ENCODE assay signal across 8 cellular contexts in genomic region chr13:46160474-46161066, GRCh38. TPM values are rescaled to one million over a fixed set of nuclear protein-coding genes. Genes with fewer than 3 reads are reported as not detected.
DNase-seq lines count a peak whose midpoint lies in the region; ATAC-seq and TF ChIP-seq lines count a peak whose summit lies in the region.

No MANE protein-coding gene starts in this region.

- H3K4me3 Mint-ChIP-seq in activated CD4-positive, alpha-beta T cell treated with anti-CD3 and anti-CD28 coated beads for 36 hours: peak overlapping the region; percentile 53
- peak overlapping the region; percentile 69 for H3K4me3 Mint-ChIP-seq in activated T-helper 2 cell treated with anti-CD3 and anti-CD28 coated beads, Interferon-gamma antibody, Interleukin-2, Interleukin-4, amounts not matched to agents 10 μg/mL and 5 μg/mL and 100 μg/mL, durations not matched to agents 14 hours and 24 hours and 36 hours (ENCODE audit: low read depth)
- no peak overlapping the region for H3K4me3 Mint-ChIP-seq in glutamatergic neuron (ENCODE audit: unreplicated experiment)

- intact Hi-C loops in activated CD4-positive, alpha-beta T cell treated with anti-CD3 and anti-CD28 coated beads for 36 hours (cut with DNase I, micrococcal nuclease): loop anchor here (1.0 to 2.0 kb wide), 3 partner anchors 10 to 160 kb away; no protein-coding TSS in a partner anchor
- intact Hi-C loops in activated T-helper 2 cell treated with anti-CD3 and anti-CD28 coated beads, Interferon-gamma antibody, Interleukin-2, Interleukin-4, amounts not matched to agents 10 μg/mL and 5 μg/mL and 100 μg/mL, durations not matched to agents 14 hours and 24 hours and 36 hours (cut with micrococcal nuclease): loop anchor here (1.0 to 2.0 kb wide), 2 partner anchors 24 to 128 kb away; no protein-coding TSS in a partner anchor

- CTCF ChIA-PET in activated CD4-positive, alpha-beta T cell treated with anti-CD3 and anti-CD28 coated beads for 36 hours (lab: Charles Lee): interaction anchor here (0.6 to 6.5 kb wide), 31 partner anchors 9 to 181 kb away, joined by 3 to 69 read pairs (median 4); partner anchors contain the start of genes LCP1 and ZC3H13
- CTCF ChIA-PET in HEK293T (lab: Yijun Ruan, JAX): interaction anchor here (0.7 to 1.4 kb wide), 6 partner anchors 10 to 634 kb away, joined by 3 to 4 read pairs (median 3); no protein-coding TSS in a partner anchor

- H3K4me1 Mint-ChIP-seq in activated CD4-positive, alpha-beta T cell treated with anti-CD3 and anti-CD28 coated beads for 36 hours: peaks cover 69% of the 10 kb centered on the region
- H3K4me1 Mint-ChIP-seq in activated T-helper 2 cell treated with anti-CD3 and anti-CD28 coated beads, Interferon-gamma antibody, Interleukin-2, Interleukin-4, amounts not matched to agents 10 μg/mL and 5 μg/mL and 100 μg/mL, durations not matched to agents 14 hours and 24 hours and 36 hours (ENCODE audit: low read depth): peaks cover 55% of the 10 kb centered on the region
- H3K4me1 Mint-ChIP-seq in glutamatergic neuron (ENCODE audit: low read depth, unreplicated experiment): peaks cover 2% of the 10 kb centered on the region

- POLR2A ChIA-PET in activated CD4-positive, alpha-beta T cell treated with anti-CD3 and anti-CD28 coated beads for 36 hours (lab: Charles Lee): interaction anchor here (0.7 to 1.8 kb wide), 4 partner anchors 11 to 50 kb away, joined by 3 to 11 read pairs (median 3); no protein-coding TSS in a partner anchor
- POLR2A ChIA-PET in HEK293T (lab: Yijun Ruan, JAX): no interaction called here

- DNase-seq in activated CD4-positive, alpha-beta T cell treated with anti-CD3 and anti-CD28 coated beads for 36 hours: no peak
- DNase-seq in activated CD4-positive, alpha-beta T cell treated with anti-CD3 and anti-CD28 coated beads, Interleukin-2, amount 50 U/mL, for 48 hours: no peak
- DNase-seq in HEK293T (ENCODE audit: extremely low spot score): peak; percentile 68
- peak; percentile 17 for DNase-seq in NCI-H2227 treated with DMSO at 0.1 percent for 48 hours (lab: John Stamatoyannopoulos, UW)
- peak; percentile 45 for DNase-seq in activated T-helper 2 cell treated with anti-CD3 and anti-CD28 coated beads, Interferon-gamma antibody, Interleukin-2, Interleukin-4, amounts not matched to agents 10 μg/mL and 5 μg/mL and 100 μg/mL, durations not matched to agents 14 hours and 24 hours and 36 hours (ENCODE audit: low spot score)
- DNase-seq in glutamatergic neuron: no peak
- peak; percentile 27 for DNase-seq in pulmonary artery endothelial cell (ENCODE audit: low read depth, low spot score)

- H3K9me3 Mint-ChIP-seq in activated CD4-positive, alpha-beta T cell treated with anti-CD3 and anti-CD28 coated beads for 36 hours (ENCODE audit: low read depth): no peaks in the 10 kb centered on the region
- no peaks in the 10 kb centered on the region for H3K9me3 Mint-ChIP-seq in activated T-helper 2 cell treated with anti-CD3 and anti-CD28 coated beads, Interferon-gamma antibody, Interleukin-2, Interleukin-4, amounts not matched to agents 10 μg/mL and 5 μg/mL and 100 μg/mL, durations not matched to agents 14 hours and 24 hours and 36 hours
- peaks cover 4% of the 10 kb centered on the region for H3K9me3 Mint-ChIP-seq in glutamatergic neuron (ENCODE audit: unreplicated experiment)

- peak overlapping the region; percentile 91 for H3K27ac Mint-ChIP-seq in activated CD4-positive, alpha-beta T cell treated with anti-CD3 and anti-CD28 coated beads for 36 hours
- peak overlapping the region; percentile 92 for H3K27ac Mint-ChIP-seq in activated T-helper 2 cell treated with anti-CD3 and anti-CD28 coated beads, Interferon-gamma antibody, Interleukin-2, Interleukin-4, amounts not matched to agents 10 μg/mL and 5 μg/mL and 100 μg/mL, durations not matched to agents 14 hours and 24 hours and 36 hours
- no peak overlapping the region for H3K27ac Mint-ChIP-seq in glutamatergic neuron (ENCODE audit: unreplicated experiment)

- TF ChIP-seq CTCF in glutamatergic neuron (IDR thresholded peaks at IDR 0.05; ENCODE audit: partially characterized antibody, unreplicated experiment): peak; percentile 86

- peak; percentile 52 for ATAC-seq in activated CD4-positive, alpha-beta T cell treated with anti-CD3 and anti-CD28 coated beads for 36 hours
- ATAC-seq in GM21526 (IDR thresholded peaks at IDR 0.05; ENCODE audit: low FRiP score, unreplicated experiment): no peak

- H3K36me3 Mint-ChIP-seq in activated CD4-positive, alpha-beta T cell treated with anti-CD3 and anti-CD28 coated beads for 36 hours (ENCODE audit: low read depth): peaks cover 70% of the 10 kb centered on the region
- peaks cover 78% of the 10 kb centered on the region for H3K36me3 Mint-ChIP-seq in activated T-helper 2 cell treated with anti-CD3 and anti-CD28 coated beads, Interferon-gamma antibody, Interleukin-2, Interleukin-4, amounts not matched to agents 10 μg/mL and 5 μg/mL and 100 μg/mL, durations not matched to agents 14 hours and 24 hours and 36 hours (ENCODE audit: low read depth)
- H3K36me3 Mint-ChIP-seq in glutamatergic neuron (ENCODE audit: unreplicated experiment): peaks cover 6% of the 10 kb centered on the region

- H3K27me3 Mint-ChIP-seq in activated CD4-positive, alpha-beta T cell treated with anti-CD3 and anti-CD28 coated beads for 36 hours: no peaks in the 10 kb centered on the region
- H3K27me3 Mint-ChIP-seq in activated T-helper 2 cell treated with anti-CD3 and anti-CD28 coated beads, Interferon-gamma antibody, Interleukin-2, Interleukin-4, amounts not matched to agents 10 μg/mL and 5 μg/mL and 100 μg/mL, durations not matched to agents 14 hours and 24 hours and 36 hours (ENCODE audit: low read depth): no peaks in the 10 kb centered on the region
- no peaks in the 10 kb centered on the region for H3K27me3 Mint-ChIP-seq in glutamatergic neuron (ENCODE audit: unreplicated experiment)

TF ChIP-seq in HEK293T, 16 proteins besides CTCF, POLR2A, EP300 and RAD21:
- TF ChIP-seq FOXM1 (IDR thresholded peaks at IDR 0.05; ENCODE audit: borderline replicate concordance) (no peak), PKNOX1 (IDR thresholded peaks at IDR 0.05) (no peak), ZNF384 (IDR thresholded peaks at IDR 0.05) (no peak), ARNT (IDR thresholded peaks at IDR 0.05) (no peak), NFRKB (IDR thresholded peaks at IDR 0.05) (no peak), BHLHE40 (IDR thresholded peaks at IDR 0.05; ENCODE audit: borderline replicate concordance) (no peak), LEF1 (IDR thresholded peaks at IDR 0.05; ENCODE audit: borderline replicate concordance) (no peak), TARDBP (IDR thresholded peaks at IDR 0.05) (no peak), ELF4 (IDR thresholded peaks at IDR 0.05) (no peak), SUZ12 (IDR thresholded peaks at IDR 0.05) (no peak), FOXK2 (IDR thresholded peaks at IDR 0.05) (no peak), L3MBTL2 (conservative IDR thresholded peaks at IDR 0.05) (no peak), CTBP1 (IDR thresholded peaks at IDR 0.05; ENCODE audit: borderline replicate concordance) (no peak), HDGF (IDR thresholded peaks at IDR 0.05; ENCODE audit: borderline replicate concordance) (no peak), FOXA1 (IDR thresholded peaks at IDR 0.05) (no peak), SP1 (IDR thresholded peaks at IDR 0.05) (no peak)
TF ChIP-seq in HEK293T: peak in this region for 0.

RNA-seq across cellular contexts. Expression of gene LCP1, which starts 21.4 kb away (rescaled TPM):
- total RNA-seq in activated CD4-positive, alpha-beta T cell treated with anti-CD3 and anti-CD28 coated beads for 36 hours: 1,000 to 10,000 TPM; 1,060 to 1,089 TPM
- total RNA-seq in activated T-helper 2 cell treated with anti-CD3 and anti-CD28 coated beads, Interferon-gamma antibody, Interleukin-2, Interleukin-4, amounts not matched to agents 10 μg/mL and 5 μg/mL and 100 μg/mL, durations not matched to agents 14 hours and 24 hours and 36 hours: 738 and 741 TPM in 2 replicates
- total RNA-seq in glutamatergic neuron (ENCODE audit: unreplicated experiment): 0.71 TPM
- 0.07 and 0.13 TPM in 2 replicates for total RNA-seq in pulmonary artery endothelial cell

RNA-seq across cellular contexts. Expression of gene LRRC63, which starts 51.2 kb away (rescaled TPM):
- under 1 TPM; 0.50 to 0.67 TPM for total RNA-seq in activated CD4-positive, alpha-beta T cell treated with anti-CD3 and anti-CD28 coated beads for 36 hours
- 0.52 and 0.71 TPM in 2 replicates for total RNA-seq in activated T-helper 2 cell treated with anti-CD3 and anti-CD28 coated beads, Interferon-gamma antibody, Interleukin-2, Interleukin-4, amounts not matched to agents 10 μg/mL and 5 μg/mL and 100 μg/mL, durations not matched to agents 14 hours and 24 hours and 36 hours
- total RNA-seq in glutamatergic neuron (ENCODE audit: unreplicated experiment) (not detected), pulmonary artery endothelial cell (0.07 TPM in 1 of 2 replicates, not detected in the other)

RNA-seq across cellular contexts. Expression of gene CPB2, which starts 55.7 kb away (rescaled TPM):
- total RNA-seq in activated CD4-positive, alpha-beta T cell treated with anti-CD3 and anti-CD28 coated beads for 36 hours: not detected
- total RNA-seq in activated T-helper 2 cell treated with anti-CD3 and anti-CD28 coated beads, Interferon-gamma antibody, Interleukin-2, Interleukin-4, amounts not matched to agents 10 μg/mL and 5 μg/mL and 100 μg/mL, durations not matched to agents 14 hours and 24 hours and 36 hours: not detected in 2 replicates
- not detected for total RNA-seq in glutamatergic neuron (ENCODE audit: unreplicated experiment)
- not detected in 2 replicates for total RNA-seq in pulmonary artery endothelial cell

Comparison
In these comparisons a context has a peak if more than half of its experiments do, and no peak if none do; other contexts are left out.
1. DNase-seq: peak in HEK293T (single experiment), NCI-H2227 treated with DMSO at 0.1 percent for 48 hours (single experiment), activated T-helper 2 cell treated with anti-CD3 and anti-CD28 coated beads, Interferon-gamma antibody, Interleukin-2, Interleukin-4, amounts not matched to agents 10 μg/mL and 5 μg/mL and 100 μg/mL, durations not matched to agents 14 hours and 24 hours and 36 hours (single experiment) and pulmonary artery endothelial cell (single experiment); none in activated CD4-positive, alpha-beta T cell treated with anti-CD3 and anti-CD28 coated beads for 36 hours (single experiment), activated CD4-positive, alpha-beta T cell treated with anti-CD3 and anti-CD28 coated beads, Interleukin-2, amount 50 U/mL, for 48 hours (0 of 2) and glutamatergic neuron (single experiment).
2. RNA of gene LCP1, which starts 21.4 kb away (total RNA-seq): 1,060 to 1,089 TPM in activated CD4-positive, alpha-beta T cell treated with anti-CD3 and anti-CD28 coated beads for 36 hours and 738 to 741 TPM in activated T-helper 2 cell treated with anti-CD3 and anti-CD28 coated beads, Interferon-gamma antibody, Interleukin-2, Interleukin-4, amounts not matched to agents 10 μg/mL and 5 μg/mL and 100 μg/mL, durations not matched to agents 14 hours and 24 hours and 36 hours; 0.71 TPM in glutamatergic neuron (single experiment) and 0.07 to 0.13 TPM in pulmonary artery endothelial cell; every median in the first group is over 100 times any median in the second.